ENCODE assay signal across 1 cellular context in the genomic region with DNA sequence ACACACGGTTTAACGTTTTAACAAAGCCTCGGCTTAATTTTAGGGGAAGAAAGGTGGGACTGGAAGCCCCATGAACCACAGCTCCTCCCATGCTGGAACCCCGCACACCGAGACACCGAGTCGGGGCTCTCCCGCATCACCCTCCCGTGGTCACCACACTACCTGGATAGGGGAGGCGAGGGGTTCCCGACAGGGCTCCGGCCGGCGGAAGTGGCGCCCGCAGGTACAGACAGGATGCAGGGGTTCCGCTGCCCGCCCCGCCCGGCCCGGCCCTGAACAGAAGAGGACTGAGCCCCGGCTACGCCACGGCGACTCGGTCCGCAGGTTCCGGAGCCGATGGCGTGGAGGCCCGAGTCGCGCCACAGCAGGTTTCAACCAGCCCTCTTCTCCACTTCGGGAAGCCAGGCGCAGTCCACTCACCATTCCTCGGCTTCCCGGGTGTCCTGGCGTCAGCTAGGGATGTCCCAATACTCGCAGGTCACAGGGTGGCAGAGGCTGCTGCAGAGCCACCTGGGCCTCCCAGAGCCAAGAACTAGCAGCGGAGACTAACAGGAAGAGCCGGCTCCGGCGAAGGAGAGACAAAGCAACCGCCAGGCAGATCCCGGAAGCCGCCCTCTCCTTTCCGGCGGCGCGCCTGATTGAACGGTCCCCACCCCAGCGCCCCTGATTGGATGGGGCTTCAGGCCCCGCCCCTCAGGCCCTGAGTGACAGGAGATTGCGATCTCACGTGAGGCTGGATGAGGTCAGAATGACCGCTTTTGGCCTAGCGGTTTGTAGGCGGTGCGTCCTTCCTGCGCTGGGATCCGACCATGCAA.
TF ChIP-seq lines count a peak whose summit lies in the region.

A gene (minus strand): TSS at position 580 of the 815 bp plus-strand sequence. CDS start 157 bp downstream, at position 423.

TF ChIP-seq in GM23338, 12 proteins besides CTCF, POLR2A, EP300 and RAD21 (continued from another document):
- TF ChIP-seq, protein P1, sequence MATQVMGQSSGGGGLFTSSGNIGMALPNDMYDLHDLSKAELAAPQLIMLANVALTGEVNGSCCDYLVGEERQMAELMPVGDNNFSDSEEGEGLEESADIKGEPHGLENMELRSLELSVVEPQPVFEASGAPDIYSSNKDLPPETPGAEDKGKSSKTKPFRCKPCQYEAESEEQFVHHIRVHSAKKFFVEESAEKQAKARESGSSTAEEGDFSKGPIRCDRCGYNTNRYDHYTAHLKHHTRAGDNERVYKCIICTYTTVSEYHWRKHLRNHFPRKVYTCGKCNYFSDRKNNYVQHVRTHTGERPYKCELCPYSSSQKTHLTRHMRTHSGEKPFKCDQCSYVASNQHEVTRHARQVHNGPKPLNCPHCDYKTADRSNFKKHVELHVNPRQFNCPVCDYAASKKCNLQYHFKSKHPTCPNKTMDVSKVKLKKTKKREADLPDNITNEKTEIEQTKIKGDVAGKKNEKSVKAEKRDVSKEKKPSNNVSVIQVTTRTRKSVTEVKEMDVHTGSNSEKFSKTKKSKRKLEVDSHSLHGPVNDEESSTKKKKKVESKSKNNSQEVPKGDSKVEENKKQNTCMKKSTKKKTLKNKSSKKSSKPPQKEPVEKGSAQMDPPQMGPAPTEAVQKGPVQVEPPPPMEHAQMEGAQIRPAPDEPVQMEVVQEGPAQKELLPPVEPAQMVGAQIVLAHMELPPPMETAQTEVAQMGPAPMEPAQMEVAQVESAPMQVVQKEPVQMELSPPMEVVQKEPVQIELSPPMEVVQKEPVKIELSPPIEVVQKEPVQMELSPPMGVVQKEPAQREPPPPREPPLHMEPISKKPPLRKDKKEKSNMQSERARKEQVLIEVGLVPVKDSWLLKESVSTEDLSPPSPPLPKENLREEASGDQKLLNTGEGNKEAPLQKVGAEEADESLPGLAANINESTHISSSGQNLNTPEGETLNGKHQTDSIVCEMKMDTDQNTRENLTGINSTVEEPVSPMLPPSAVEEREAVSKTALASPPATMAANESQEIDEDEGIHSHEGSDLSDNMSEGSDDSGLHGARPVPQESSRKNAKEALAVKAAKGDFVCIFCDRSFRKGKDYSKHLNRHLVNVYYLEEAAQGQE (IDR thresholded peaks at IDR 0.05; ENCODE audit: unreplicated experiment), result no peak
- TF ChIP-seq, protein P2, sequence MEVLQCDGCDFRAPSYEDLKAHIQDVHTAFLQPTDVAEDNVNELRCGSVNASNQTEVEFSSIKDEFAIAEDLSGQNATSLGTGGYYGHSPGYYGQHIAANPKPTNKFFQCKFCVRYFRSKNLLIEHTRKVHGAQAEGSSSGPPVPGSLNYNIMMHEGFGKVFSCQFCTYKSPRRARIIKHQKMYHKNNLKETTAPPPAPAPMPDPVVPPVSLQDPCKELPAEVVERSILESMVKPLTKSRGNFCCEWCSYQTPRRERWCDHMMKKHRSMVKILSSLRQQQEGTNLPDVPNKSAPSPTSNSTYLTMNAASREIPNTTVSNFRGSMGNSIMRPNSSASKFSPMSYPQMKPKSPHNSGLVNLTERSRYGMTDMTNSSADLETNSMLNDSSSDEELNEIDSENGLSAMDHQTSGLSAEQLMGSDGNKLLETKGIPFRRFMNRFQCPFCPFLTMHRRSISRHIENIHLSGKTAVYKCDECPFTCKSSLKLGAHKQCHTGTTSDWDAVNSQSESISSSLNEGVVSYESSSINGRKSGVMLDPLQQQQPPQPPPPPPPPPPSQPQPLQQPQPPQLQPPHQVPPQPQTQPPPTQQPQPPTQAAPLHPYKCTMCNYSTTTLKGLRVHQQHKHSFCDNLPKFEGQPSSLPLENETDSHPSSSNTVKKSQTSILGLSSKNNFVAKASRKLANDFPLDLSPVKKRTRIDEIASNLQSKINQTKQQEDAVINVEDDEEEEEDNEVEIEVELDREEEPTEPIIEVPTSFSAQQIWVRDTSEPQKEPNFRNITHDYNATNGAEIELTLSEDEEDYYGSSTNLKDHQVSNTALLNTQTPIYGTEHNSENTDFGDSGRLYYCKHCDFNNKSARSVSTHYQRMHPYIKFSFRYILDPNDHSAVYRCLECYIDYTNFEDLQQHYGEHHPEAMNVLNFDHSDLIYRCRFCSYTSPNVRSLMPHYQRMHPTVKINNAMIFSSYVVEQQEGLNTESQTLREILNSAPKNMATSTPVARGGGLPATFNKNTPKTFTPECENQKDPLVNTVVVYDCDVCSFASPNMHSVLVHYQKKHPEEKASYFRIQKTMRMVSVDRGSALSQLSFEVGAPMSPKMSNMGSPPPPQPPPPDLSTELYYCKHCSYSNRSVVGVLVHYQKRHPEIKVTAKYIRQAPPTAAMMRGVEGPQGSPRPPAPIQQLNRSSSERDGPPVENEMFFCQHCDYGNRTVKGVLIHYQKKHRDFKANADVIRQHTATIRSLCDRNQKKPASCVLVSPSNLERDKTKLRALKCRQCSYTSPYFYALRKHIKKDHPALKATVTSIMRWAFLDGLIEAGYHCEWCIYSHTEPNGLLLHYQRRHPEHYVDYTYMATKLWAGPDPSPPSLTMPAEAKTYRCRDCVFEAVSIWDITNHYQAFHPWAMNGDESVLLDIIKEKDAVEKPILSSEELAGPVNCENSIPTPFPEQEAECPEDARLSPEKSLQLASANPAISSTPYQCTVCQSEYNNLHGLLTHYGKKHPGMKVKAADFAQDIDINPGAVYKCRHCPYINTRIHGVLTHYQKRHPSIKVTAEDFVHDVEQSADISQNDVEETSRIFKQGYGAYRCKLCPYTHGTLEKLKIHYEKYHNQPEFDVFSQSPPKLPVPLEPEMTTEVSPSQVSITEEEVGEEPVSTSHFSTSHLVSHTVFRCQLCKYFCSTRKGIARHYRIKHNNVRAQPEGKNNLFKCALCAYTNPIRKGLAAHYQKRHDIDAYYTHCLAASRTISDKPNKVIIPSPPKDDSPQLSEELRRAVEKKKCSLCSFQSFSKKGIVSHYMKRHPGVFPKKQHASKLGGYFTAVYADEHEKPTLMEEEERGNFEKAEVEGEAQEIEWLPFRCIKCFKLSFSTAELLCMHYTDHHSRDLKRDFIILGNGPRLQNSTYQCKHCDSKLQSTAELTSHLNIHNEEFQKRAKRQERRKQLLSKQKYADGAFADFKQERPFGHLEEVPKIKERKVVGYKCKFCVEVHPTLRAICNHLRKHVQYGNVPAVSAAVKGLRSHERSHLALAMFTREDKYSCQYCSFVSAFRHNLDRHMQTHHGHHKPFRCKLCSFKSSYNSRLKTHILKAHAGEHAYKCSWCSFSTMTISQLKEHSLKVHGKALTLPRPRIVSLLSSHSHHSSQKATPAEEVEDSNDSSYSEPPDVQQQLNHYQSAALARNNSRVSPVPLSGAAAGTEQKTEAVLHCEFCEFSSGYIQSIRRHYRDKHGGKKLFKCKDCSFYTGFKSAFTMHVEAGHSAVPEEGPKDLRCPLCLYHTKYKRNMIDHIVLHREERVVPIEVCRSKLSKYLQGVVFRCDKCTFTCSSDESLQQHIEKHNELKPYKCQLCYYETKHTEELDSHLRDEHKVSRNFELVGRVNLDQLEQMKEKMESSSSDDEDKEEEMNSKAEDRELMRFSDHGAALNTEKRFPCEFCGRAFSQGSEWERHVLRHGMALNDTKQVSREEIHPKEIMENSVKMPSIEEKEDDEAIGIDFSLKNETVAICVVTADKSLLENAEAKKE (CRISPR knock-in tag; IDR thresholded peaks at IDR 0.05), result no peak
- TF ChIP-seq ZNF331 (CRISPR knock-in tag; IDR thresholded peaks at IDR 0.05; ENCODE audit: low read depth) (no peak), POLR2AphosphoS5 (IDR thresholded peaks at IDR 0.05; ENCODE audit: low read depth) (peak; percentile 93), JUNB (IDR thresholded peaks at IDR 0.05; ENCODE audit: unreplicated experiment) (no peak), NANOG (IDR thresholded peaks at IDR 0.05; ENCODE audit: borderline replicate concordance) (no peak), STAT1 (IDR thresholded peaks at IDR 0.05; ENCODE audit: unreplicated experiment) (no peak), CREB1 (CRISPR knock-in tag; IDR thresholded peaks at IDR 0.05; ENCODE audit: low read depth) (peak; percentile 83), EZH2 (IDR thresholded peaks at IDR 0.05; ENCODE audit: low read depth, unreplicated experiment) (no peak), ZNF114 (CRISPR knock-in tag; IDR thresholded peaks at IDR 0.05) (no peak)
- TF ChIP-seq, protein P3, sequence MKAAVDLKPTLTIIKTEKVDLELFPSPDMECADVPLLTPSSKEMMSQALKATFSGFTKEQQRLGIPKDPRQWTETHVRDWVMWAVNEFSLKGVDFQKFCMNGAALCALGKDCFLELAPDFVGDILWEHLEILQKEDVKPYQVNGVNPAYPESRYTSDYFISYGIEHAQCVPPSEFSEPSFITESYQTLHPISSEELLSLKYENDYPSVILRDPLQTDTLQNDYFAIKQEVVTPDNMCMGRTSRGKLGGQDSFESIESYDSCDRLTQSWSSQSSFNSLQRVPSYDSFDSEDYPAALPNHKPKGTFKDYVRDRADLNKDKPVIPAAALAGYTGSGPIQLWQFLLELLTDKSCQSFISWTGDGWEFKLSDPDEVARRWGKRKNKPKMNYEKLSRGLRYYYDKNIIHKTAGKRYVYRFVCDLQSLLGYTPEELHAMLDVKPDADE (IDR thresholded peaks at IDR 0.05), result peak; percentile 39; the same call in 1 of the 2 replicates
TF ChIP-seq in GM23338: peak in this region for 3.
